ENCODE assay signal across 25 cellular contexts in genomic region chr5:54612711-54613110, GRCh38.
A peak's percentile ranks its signal among the peaks of the same experiment; 100 is the strongest.
DNase-seq lines count a peak whose midpoint lies in the region; ATAC-seq and TF ChIP-seq lines count a peak whose summit lies in the region.
"Had no signal": no experiment of that assay in that cellular context is flagged by ENCODE, and none has a peak within 500 bp of the region (broad histone marks: within the 10 kb centered on the region; RNA-seq: fewer than 3 reads in every experiment).

No MANE protein-coding gene starts in this region.

- no peaks in the 10 kb centered on the region for H4K20me1 ChIP-seq in neural progenitor cell (ENCODE audit: low read depth)

- H2AFZ ChIP-seq in neural progenitor cell (replicated peaks) = no peak overlapping the region
- H2AFZ ChIP-seq: GM23338 had no signal

- no peaks in the 10 kb centered on the region for H3K27me3 ChIP-seq in neural progenitor cell
- no peaks in the 10 kb centered on the region for H3K27me3 ChIP-seq in CD8-positive, alpha-beta memory T cell (ENCODE audit: insufficient read depth, low read length, poor library complexity, severe bottlenecking)

- H3K27me3 Mint-ChIP-seq in activated naive CD8-positive, alpha-beta T cell treated with anti-CD3 and anti-CD28 coated beads, Interleukin-2, amount 10 ng/mL, durations not matched to agents 7 days and 5 days = no peaks in the 10 kb centered on the region
- H3K27me3 Mint-ChIP-seq in activated naive CD8-positive, alpha-beta T cell treated with anti-CD3 and anti-CD28 coated beads, Interleukin-2, amount 50 U/mL, for 24 hours = no peaks in the 10 kb centered on the region
- no peaks in the 10 kb centered on the region for H3K27me3 Mint-ChIP-seq in activated B cell treated with CpG ODN at 0.5 μM for 24 hours
- H3K27me3 Mint-ChIP-seq in neural progenitor cell (ENCODE audit: insufficient read depth, low read depth) = peaks cover 3% of the 10 kb centered on the region
- H3K27me3 Mint-ChIP-seq in CD8-positive, alpha-beta memory T cell = no peaks in the 10 kb centered on the region
- H3K27me3 Mint-ChIP-seq: CD4-positive, alpha-beta T cell had no signal

- H3K79me2 ChIP-seq in neural progenitor cell (ENCODE audit: low read depth) = no peaks in the 10 kb centered on the region

- peaks cover 19% of the 10 kb centered on the region for H3K4me1 Mint-ChIP-seq in activated naive CD8-positive, alpha-beta T cell treated with anti-CD3 and anti-CD28 coated beads, Interleukin-2, amount 10 ng/mL, durations not matched to agents 7 days and 5 days
- H3K4me1 Mint-ChIP-seq in activated naive CD8-positive, alpha-beta T cell treated with anti-CD3 and anti-CD28 coated beads, Interleukin-2, amount 50 U/mL, for 24 hours = peaks cover 25% of the 10 kb centered on the region
- H3K4me1 Mint-ChIP-seq in activated B cell treated with CpG ODN at 0.5 μM for 24 hours (peaks cover 59% of the 10 kb centered on the region), neural progenitor cell (peaks cover 5% of the 10 kb centered on the region)
- peaks cover 37 to 69% (median 69%) of the 10 kb centered on the region in 3 donors for H3K4me1 Mint-ChIP-seq in CD8-positive, alpha-beta memory T cell
- H3K4me1 Mint-ChIP-seq: GM23338 had no signal

- TF ChIP-seq CTCF in activated B cell treated with CpG ODN at 0.5 μM for 24 hours (IDR thresholded peaks at IDR 0.05) (no peak), neural progenitor cell (IDR thresholded peaks at IDR 0.05) (no peak), foreskin fibroblast (IDR thresholded peaks at IDR 0.05; ENCODE audit: low read depth, low read length) (no peak)

- H3K36me3 Mint-ChIP-seq in activated naive CD8-positive, alpha-beta T cell treated with anti-CD3 and anti-CD28 coated beads, Interleukin-2, amount 10 ng/mL, durations not matched to agents 7 days and 5 days = peaks cover 7% of the 10 kb centered on the region
- no peaks in the 10 kb centered on the region for H3K36me3 Mint-ChIP-seq in activated naive CD8-positive, alpha-beta T cell treated with anti-CD3 and anti-CD28 coated beads, Interleukin-2, amount 50 U/mL, for 24 hours (ENCODE audit: low read depth)
- no peaks in the 10 kb centered on the region for H3K36me3 Mint-ChIP-seq in activated B cell treated with CpG ODN at 0.5 μM for 24 hours (ENCODE audit: low read depth)
- H3K36me3 Mint-ChIP-seq in neural progenitor cell = no peaks in the 10 kb centered on the region
- peaks cover 2 to 5% (median 3%) of the 10 kb centered on the region in 3 donors for H3K36me3 Mint-ChIP-seq in CD8-positive, alpha-beta memory T cell

- no peaks in the 10 kb centered on the region for H3K9me3 ChIP-seq in neural progenitor cell (ENCODE audit: low read depth)
- no peaks in the 10 kb centered on the region for H3K9me3 ChIP-seq in CD8-positive, alpha-beta memory T cell (ENCODE audit: low read length)
- H3K9me3 ChIP-seq: SK-N-SH had no signal

- peaks cover 7% of the 10 kb centered on the region for H3K4me1 ChIP-seq in neural progenitor cell
- peaks cover 22% of the 10 kb centered on the region for H3K4me1 ChIP-seq in CD8-positive, alpha-beta memory T cell (ENCODE audit: insufficient read depth, low read length)

- H3K4me3 Mint-ChIP-seq in activated naive CD8-positive, alpha-beta T cell treated with anti-CD3 and anti-CD28 coated beads, Interleukin-2, amount 10 ng/mL, durations not matched to agents 7 days and 5 days = no peak overlapping the region
- H3K4me3 Mint-ChIP-seq in activated naive CD8-positive, alpha-beta T cell treated with anti-CD3 and anti-CD28 coated beads, Interleukin-2, amount 50 U/mL, for 24 hours = no peak overlapping the region
- H3K4me3 Mint-ChIP-seq in activated B cell treated with CpG ODN at 0.5 μM for 24 hours (no peak overlapping the region), neural progenitor cell (no peak overlapping the region)
- no peak overlapping the region for H3K4me3 Mint-ChIP-seq in CD8-positive, alpha-beta memory T cell
- H3K4me3 Mint-ChIP-seq: CD4-positive, alpha-beta T cell; GM23338 had no signal

- H3K4me3 ChIP-seq in neural progenitor cell (no peak overlapping the region), foreskin fibroblast (ENCODE audit: low read depth in 1 of 2, low read length in 2 of 2) (no peak overlapping the region)
- no peak overlapping the region for H3K4me3 ChIP-seq in CD8-positive, alpha-beta memory T cell (ENCODE audit: low read length)
- H3K4me3 ChIP-seq: GM23338 had no signal

- intact Hi-C loops in activated B cell treated with CpG ODN at 0.5 μM for 24 hours (cut with micrococcal nuclease) = loop anchor here (5.0 kb wide), 1 partner anchor 235 kb away; no protein-coding TSS in a partner anchor
- intact Hi-C loops in head of caudate nucleus (cut with DNase I) = no loop called here

- no peak overlapping the region for H3K9ac ChIP-seq in neural progenitor cell
- H3K9ac ChIP-seq: SK-N-SH had no signal

- no peaks in the 10 kb centered on the region for H3F3A ChIP-seq in neural progenitor cell (ENCODE audit: low read depth)

- POLR2A ChIA-PET in activated naive CD8-positive, alpha-beta T cell treated with anti-CD3 and anti-CD28 coated beads, Interleukin-2, amount 10 ng/mL, durations not matched to agents 7 days and 5 days (lab: Charles Lee) = no interaction called here
- POLR2A ChIA-PET in activated B cell treated with CpG ODN at 0.5 μM for 24 hours (lab: Charles Lee) = no interaction called here
- POLR2A ChIA-PET in CD8-positive, alpha-beta memory T cell (lab: Charles Lee) = no interaction called here

- no peaks in the 10 kb centered on the region for H3K36me3 ChIP-seq in neural progenitor cell
- H3K36me3 ChIP-seq in CD8-positive, alpha-beta memory T cell (ENCODE audit: insufficient read depth, low read length) = no peaks in the 10 kb centered on the region

- CTCF ChIA-PET in activated B cell treated with CpG ODN at 0.5 μM for 24 hours (lab: Charles Lee) = no interaction called here
- CTCF ChIA-PET in CD8-positive, alpha-beta memory T cell (lab: Charles Lee) = interaction anchor here (3.6 kb wide), 1 partner anchor 94 kb away, joined by 24 read pairs; the partner anchor contains the start of gene SNX18

- DNase-seq in activated naive CD8-positive, alpha-beta T cell treated with anti-CD3 and anti-CD28 coated beads, Interleukin-2, amount 10 ng/mL, durations not matched to agents 7 days and 5 days = no peak
- no peak for DNase-seq in activated naive CD8-positive, alpha-beta T cell treated with anti-CD3 and anti-CD28 coated beads, Interleukin-2, amount 50 U/mL, for 24 hours
- DNase-seq in activated B cell treated with CpG ODN at 0.5 μM for 24 hours (no peak), neural progenitor cell (ENCODE audit: low spot score) (peak; percentile 42), foreskin fibroblast (no peak), head of caudate nucleus (no peak)
- no peak for DNase-seq in CD8-positive, alpha-beta memory T cell
- DNase-seq: 8988T; ACHN; CD4-positive, alpha-beta T cell; COR-L47; DMS53; Karpas-422; NCI-H1092; NCI-H1436; NCI-H187; NCI-H2171 treated with DMSO at 0.1 percent for 48 hours; NCI-H524; NCI-H748 treated with DMSO at 0.1 percent for 48 hours; NK-92 treated with Interleukin-12 subunit alpha and Interleukin-12 subunit beta, amount 100 ng/mL, for 24 hours; PC-3; SK-N-SH had no signal

- H3K9me3 Mint-ChIP-seq in activated naive CD8-positive, alpha-beta T cell treated with anti-CD3 and anti-CD28 coated beads, Interleukin-2, amount 10 ng/mL, durations not matched to agents 7 days and 5 days = peaks cover 7% of the 10 kb centered on the region
- H3K9me3 Mint-ChIP-seq in activated naive CD8-positive, alpha-beta T cell treated with anti-CD3 and anti-CD28 coated beads, Interleukin-2, amount 50 U/mL, for 24 hours = peaks cover 7% of the 10 kb centered on the region
- H3K9me3 Mint-ChIP-seq in activated B cell treated with CpG ODN at 0.5 μM for 24 hours = peaks cover 7% of the 10 kb centered on the region
- H3K9me3 Mint-ChIP-seq in neural progenitor cell = no peaks in the 10 kb centered on the region
- peaks cover 3 to 4% (median 4%) of the 10 kb centered on the region in 5 donors for H3K9me3 Mint-ChIP-seq in CD8-positive, alpha-beta memory T cell
- H3K9me3 Mint-ChIP-seq: GM23338 had no signal

- H3K27ac ChIP-seq in neural progenitor cell = no peak overlapping the region
- no peak overlapping the region for H3K27ac ChIP-seq in CD8-positive, alpha-beta memory T cell (ENCODE audit: low read depth, low read length)

- ATAC-seq in activated naive CD8-positive, alpha-beta T cell treated with anti-CD3 and anti-CD28 coated beads, Interleukin-2, amount 10 ng/mL, durations not matched to agents 7 days and 5 days (ENCODE audit: low read depth) = no peak
- ATAC-seq in activated naive CD8-positive, alpha-beta T cell treated with anti-CD3 and anti-CD28 coated beads, Interleukin-2, amount 50 U/mL, for 24 hours = no peak
- ATAC-seq in activated B cell treated with CpG ODN at 0.5 μM for 24 hours (ENCODE audit: low read depth) = no peak
- no peak for ATAC-seq in GM19035 (IDR thresholded peaks at IDR 0.05; ENCODE audit: unreplicated experiment)
- ATAC-seq: GM23338, HCT116, PC-3 had no signal

- H3K4me2 ChIP-seq in neural progenitor cell = no peak overlapping the region
- H3K4me2 ChIP-seq: GM23338, SK-N-SH had no signal

- peak overlapping the region; percentile 47 for H3K27ac Mint-ChIP-seq in activated naive CD8-positive, alpha-beta T cell treated with anti-CD3 and anti-CD28 coated beads, Interleukin-2, amount 10 ng/mL, durations not matched to agents 7 days and 5 days
- H3K27ac Mint-ChIP-seq in activated naive CD8-positive, alpha-beta T cell treated with anti-CD3 and anti-CD28 coated beads, Interleukin-2, amount 50 U/mL, for 24 hours = no peak overlapping the region
- peak overlapping the region; percentile 14 for H3K27ac Mint-ChIP-seq in activated B cell treated with CpG ODN at 0.5 μM for 24 hours
- no peak overlapping the region for H3K27ac Mint-ChIP-seq in neural progenitor cell
- peak overlapping the region in 3 of 8 donors; percentile 4 to 31 (median 23) for H3K27ac Mint-ChIP-seq in CD8-positive, alpha-beta memory T cell
- H3K27ac Mint-ChIP-seq: CD4-positive, alpha-beta T cell; GM23338 had no signal

Comparison
In these comparisons a context has a peak if more than half of its experiments do, and no peak if none do; other contexts are left out.
1. H3K27ac Mint-ChIP-seq: peak in activated naive CD8-positive, alpha-beta T cell treated with anti-CD3 and anti-CD28 coated beads, Interleukin-2, amount 10 ng/mL, durations not matched to agents 7 days and 5 days (single experiment) and activated B cell treated with CpG ODN at 0.5 μM for 24 hours (single experiment); none in activated naive CD8-positive, alpha-beta T cell treated with anti-CD3 and anti-CD28 coated beads, Interleukin-2, amount 50 U/mL, for 24 hours (single experiment) and neural progenitor cell (single experiment).